8 cellular contexts compared by ENCODE assay signal in genomic region chr10:60943372-60944158, GRCh38. TPM values are rescaled to one million over a fixed set of nuclear protein-coding genes. Genes with fewer than 3 reads are reported as not detected.
DNase-seq lines count a peak whose midpoint lies in the region; ATAC-seq, FAIRE-seq and TF ChIP-seq lines count a peak whose summit lies in the region.

No MANE protein-coding gene starts in this region.

- H3K79me2 ChIP-seq in PC-9 (ENCODE audit: low read depth) (0 out of 2 replicates have a peak, but pooled peaks cover 3% of the 10 kb centered on the region), GM12878 (ENCODE audit: control insufficient read depth, insufficient read depth, low read length) (no peaks in the 10 kb centered on the region)

- intact Hi-C loops in PC-9 (cut with micrococcal nuclease; ENCODE audit: unreplicated experiment) (loop anchor here (1.0 kb wide), 2 partner anchors 13 to 20 kb away; no protein-coding TSS in a partner anchor), GM12878 (cut with micrococcal nuclease; ENCODE audit: unreplicated experiment) (no loop called here)

- no peaks in the 10 kb centered on the region for H3K9me2 ChIP-seq in PC-9 (ENCODE audit: insufficient read depth)

- H3K4me2 ChIP-seq in PC-9 (peak overlapping the region; percentile 95), GM12878 (ENCODE audit: control insufficient read depth, insufficient read depth) (peak overlapping the region; percentile 73; the same call in 1 of the 2 replicates)

- H3K27ac Mint-ChIP-seq in progenitor cell of endocrine pancreas, result peak overlapping the region; percentile 89

- H3K4me3 ChIP-seq in PC-9 (peak overlapping the region; percentile 95), GM12878 (peak overlapping the region; percentile 63)

- POLR2A ChIA-PET in PC-9 (lab: Charles Lee; ENCODE audit: unreplicated experiment), result interaction anchor here (0.5 to 0.9 kb wide), 3 partner anchors 25 to 328 kb away, joined by 4 to 18 read pairs (median 4); no protein-coding TSS in a partner anchor
- POLR2A ChIA-PET in GM12878 (lab: Charles Lee), result no interaction called here

- H3K27ac ChIP-seq in PC-9 (peak overlapping the region; percentile 73), GM12878 (ENCODE audit: control insufficient read depth, insufficient read depth) (no peak overlapping the region)

- ATAC-seq in GM18505 (IDR thresholded peaks at IDR 0.05; ENCODE audit: unreplicated experiment) (peak; percentile 33), HG03108 (IDR thresholded peaks at IDR 0.05; ENCODE audit: unreplicated experiment) (peak; percentile 18), GM12878 (peak; percentile 65)

- H3F3A ChIP-seq in PC-9 (ENCODE audit: insufficient read depth, low read depth), result no peaks in the 10 kb centered on the region

- H3K4me1 ChIP-seq in PC-9 (replicated peaks; ENCODE audit: insufficient read depth) (peaks cover 12% of the 10 kb centered on the region), GM12878 (ENCODE audit: control insufficient read depth, insufficient read depth, low read length) (peaks cover 7% of the 10 kb centered on the region; the same call in 1 of the 2 replicates)

- no peak for TF ChIP-seq EP300 in GM12878 (IDR thresholded peaks at IDR 0.05; ENCODE audit: borderline replicate concordance in 1 of 2, control insufficient read depth in 1 of 2, low read depth in 2 of 2, low read length in 2 of 2)

- in situ Hi-C loops in GM12878 (cut with MboI), result no loop called here

- H3K4me1 Mint-ChIP-seq in progenitor cell of endocrine pancreas (ENCODE audit: low read depth), result peaks cover 14% of the 10 kb centered on the region

- RAD21 ChIA-PET in GM12878 (lab: Charles Lee; ENCODE audit: unreplicated experiment), result no interaction called here

- WGBS in GM12878 (ENCODE audit: insufficient coverage, insufficient replicate concordance, low lambda C conversion rate, missing lambda C conversion rate), result 8% methylated on average over 50 of the region's 60 CpGs

- no peak for TF ChIP-seq POLR2A in GM18505 (IDR thresholded peaks at IDR 0.05; ENCODE audit: borderline replicate concordance, extremely low read depth, insufficient read depth, insufficient read length)
- TF ChIP-seq POLR2A in GM12878 (IDR thresholded peaks at IDR 0.05; ENCODE audit: low read depth, low read length), result no peak

- H3K9me3 ChIP-seq in PC-9 (ENCODE audit: insufficient read depth, low read depth) (no peaks in the 10 kb centered on the region), GM12878 (replicated peaks; ENCODE audit: control insufficient read depth, insufficient read depth, low read length) (no peaks in the 10 kb centered on the region)

- H3K27me3 ChIP-seq in PC-9 (ENCODE audit: insufficient read depth, low read depth), result no peaks in the 10 kb centered on the region
- H3K27me3 ChIP-seq in GM12878 (replicated peaks in 1 of 2; ENCODE audit: control insufficient read depth in 2 of 2, insufficient read depth in 2 of 2, low read length in 1 of 2), result peaks cover 2 to 23% of the 10 kb centered on the region in 2 experiments

- no peak for FAIRE-seq in GM12878 (lab: Jason Lieb, UNC)

- H4K20me1 ChIP-seq in PC-9 (ENCODE audit: insufficient read depth) (no peaks in the 10 kb centered on the region), GM12878 (ENCODE audit: control insufficient read depth, insufficient read depth) (no peaks in the 10 kb centered on the region)

- H2AFZ ChIP-seq in PC-9, result peak overlapping the region; percentile 99
- no peak overlapping the region for H2AFZ ChIP-seq in GM12878 (ENCODE audit: control insufficient read depth, low read depth, low read length)

- DNase-seq in AG08396 (ENCODE audit: low spot score), result peak; percentile 52
- DNase-seq in PC-9, result peak in 1 of 2 experiments; percentile 56
- no peak for DNase-seq in GM12878 (ENCODE audit: low read depth, low spot score)
- peak in 50 of 51 donors; percentile 20 to 92 (median 64) for DNase-seq in hypothalamus (lab: John Stamatoyannopoulos, UW)
- DNase-seq in progenitor cell of endocrine pancreas (ENCODE audit: low spot score, unreplicated experiment), result peak; percentile 48
- DNase-seq in GF-D8 (lab: John Stamatoyannopoulos, UW), result no peak

- TF ChIP-seq RAD21 in GM12878 (IDR thresholded peaks at IDR 0.05; ENCODE audit: insufficient read depth, low read depth, low read length), result no peak

- SMC1A ChIA-PET in GM12878 (lab: Charles Lee; ENCODE audit: uncharacterized antibody, unreplicated experiment), result no interaction called here

- CTCF ChIA-PET in PC-9 (lab: Charles Lee), result interaction anchor here (0.6 to 0.9 kb wide), 4 partner anchors 30 to 953 kb away, joined by 3 to 17 read pairs (median 4); no protein-coding TSS in a partner anchor
- CTCF ChIA-PET in GM12878 (lab: Yijun Ruan, JAX), result interaction anchor here (0.9 kb wide), 1 partner anchor 18 kb away, joined by 3 read pairs; no protein-coding TSS in a partner anchor

- BruUV-seq in PC-9 (replicated peaks; lab: Mats Ljungman, UMichigan) (no TSS peak), GM12878 (replicated peaks; lab: Mats Ljungman, UMichigan) (no TSS peak)

- no peak for TF ChIP-seq CTCF in PC-9 (conservative IDR thresholded peaks at IDR 0.05)
- TF ChIP-seq CTCF in GM12878 (IDR thresholded peaks at IDR 0.05 in 2 of 3, conservative IDR thresholded peaks at IDR 0.05 in 1 of 3; ENCODE audit: control insufficient read depth in 2 of 3, extremely low read depth in 1 of 3, insufficient read depth in 1 of 3, low read depth in 3 of 3, low read length in 3 of 3), result no peak
- TF ChIP-seq CTCF in progenitor cell of endocrine pancreas (IDR thresholded peaks at IDR 0.05; ENCODE audit: unreplicated experiment), result no peak

- no peaks in the 10 kb centered on the region for H3K36me3 ChIP-seq in PC-9 (ENCODE audit: low read depth)
- H3K36me3 ChIP-seq in GM12878 (ENCODE audit: control insufficient read depth in 2 of 2, insufficient read depth in 2 of 2, low read length in 1 of 2), result no peaks in the 10 kb centered on the region

- H3K36me3 Mint-ChIP-seq in progenitor cell of endocrine pancreas (ENCODE audit: insufficient read depth), result peaks cover 2% of the 10 kb centered on the region

- H3K9ac ChIP-seq in GM12878 (ENCODE audit: control insufficient read depth, insufficient read depth, low read length), result no peak overlapping the region

- peak overlapping the region; percentile 85 for H3K4me3 Mint-ChIP-seq in progenitor cell of endocrine pancreas (ENCODE audit: low read depth)

- peaks cover 6% of the 10 kb centered on the region for H3K27me3 Mint-ChIP-seq in progenitor cell of endocrine pancreas

- no peaks in the 10 kb centered on the region for H3K9me3 Mint-ChIP-seq in progenitor cell of endocrine pancreas (ENCODE audit: low read depth)

TF ChIP-seq in GM12878, 131 proteins besides CTCF, POLR2A, EP300 and RAD21:
- TF ChIP-seq ETV6 (conservative IDR thresholded peaks at IDR 0.05 in 1 of 2, IDR thresholded peaks at IDR 0.05 in 1 of 2; ENCODE audit: borderline replicate concordance in 1 of 2, low read depth in 1 of 2) (no peak), BCL3 (IDR thresholded peaks at IDR 0.05; ENCODE audit: borderline replicate concordance, insufficient read depth, low read depth, low read length, poor library complexity, severe bottlenecking) (no peak), ESRRA (IDR thresholded peaks at IDR 0.05; ENCODE audit: low read length) (no peak), DPF2 (IDR thresholded peaks at IDR 0.05) (peak; percentile 43; the same call in 1 of the 2 replicates), SIN3A (IDR thresholded peaks at IDR 0.05; ENCODE audit: low read depth, low read length) (no peak), TARDBP (IDR thresholded peaks at IDR 0.05; ENCODE audit: borderline replicate concordance) (no peak), YBX1 (IDR thresholded peaks at IDR 0.05) (no peak), NRF1 (conservative IDR thresholded peaks at IDR 0.05; ENCODE audit: low read depth, low read length) (no peak), LARP7 (IDR thresholded peaks at IDR 0.05) (no peak), BACH1 (IDR thresholded peaks at IDR 0.05; ENCODE audit: borderline replicate concordance) (0 out of 2 replicates have a peak, but pooled peaks have one; percentile 21), KDM1A (IDR thresholded peaks at IDR 0.05; ENCODE audit: borderline replicate concordance) (no peak)
TF ChIP-seq in GM12878: peak in this region for 2.

RNA-seq across cellular contexts. Expression of gene RHOBTB1, which starts 0.4 kb away (rescaled TPM):
- total RNA-seq in PC-9 (2021) (5.2 and 7.8 TPM in 2 replicates), GM12878 (2014; rRNA removed) (not detected in 2 replicates), GM12878 (2014; rRNA removed; fragmentation: Illumina TruSeq; extraction: Trizol) (not detected in 2 replicates), GM12878 (2021) (0.21 TPM in 1 of 2 replicates, not detected in the other), progenitor cell of endocrine pancreas (21.7 and 23.8 TPM in 2 replicates)
- total RNA-seq in GM12878 (2013; cell fraction: nucleolus; rRNA removed), result 0.08 TPM in 1 of 2 replicates, not detected in the other
- polyA plus RNA-seq in GM12878 (2011; ENCODE audit: low read depth), result not detected
- polyA plus RNA-seq in GM12878 (2011; rRNA removed) (0.01 TPM in 1 of 2 replicates, not detected in the other), GM12878 (2014; fragmentation: Illumina TruSeq; extraction: Trizol) (not detected in 2 replicates), GM12878 (2014; fragmentation: Nextera tagmentation; extraction: Ambion mirVana) (not detected), GM12878 (2014; rRNA removed) (not detected in 2 replicates), GM12878 (2016; fragmentation: Nextera tagmentation; extraction: Ambion mirVana) (not detected)
- polyA plus RNA-seq in GM12878 (2011; cell fraction: cytosol; rRNA removed), result 0.01 and 0.02 TPM in 2 replicates
- polyA plus RNA-seq in GM12878 (2011; cell fraction: nucleus; rRNA removed), result 0.04 TPM in 1 of 2 replicates, not detected in the other
- not detected in 2 replicates for polyA plus RNA-seq in GM12878 (2012)
- 0.07 TPM in 1 of 2 replicates, not detected in the other for polyA minus RNA-seq in GM12878 (2011; rRNA and poly(A)+ RNA removed)
- 0.27 and 0.42 TPM in 2 replicates for polyA minus RNA-seq in GM12878 (2011; cell fraction: cytosol; rRNA and poly(A)+ RNA removed)
- polyA minus RNA-seq in GM12878 (2011; cell fraction: nucleus; rRNA and poly(A)+ RNA removed), result 0.10 and 0.12 TPM in 2 replicates

Comparison
In these comparisons a context has a peak if more than half of its experiments do, and no peak if none do; other contexts are left out.
1. DNase-seq: peak in AG08396 (single experiment), hypothalamus (50 of 51) and progenitor cell of endocrine pancreas (single experiment); none in GM12878 (single experiment) and GF-D8 (single experiment).
2. Peak in every context shown above with its lines, with median percentiles within 50 percentile points of each other: ATAC-seq.